Comparison of ENCODE assay signal across 8 cellular contexts in the genomic region with DNA sequence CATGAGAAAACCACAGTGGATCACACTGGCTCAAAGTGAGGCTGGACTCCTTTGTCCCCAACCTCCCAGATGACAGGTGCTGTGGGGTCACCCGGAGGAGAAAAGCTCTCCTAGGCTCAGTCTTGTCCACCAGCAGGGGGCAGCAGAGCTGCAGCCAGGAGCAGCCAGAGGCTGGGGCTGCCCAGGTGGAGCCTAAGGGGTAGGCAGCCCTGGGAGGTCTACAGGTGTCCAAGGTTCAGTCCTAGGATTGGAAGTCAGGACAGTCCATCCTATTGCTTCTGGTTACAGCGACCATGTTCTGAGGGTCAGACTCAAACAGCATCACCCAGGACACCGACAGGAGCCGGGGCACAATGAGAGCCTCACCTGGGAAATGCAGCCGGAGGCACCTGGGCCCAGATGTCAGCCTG.
DNase-seq lines count a peak whose midpoint lies in the region; ATAC-seq lines count a peak whose summit lies in the region.

No MANE protein-coding gene starts in this region.

- in situ Hi-C loops in G401 (cut with HindIII; ENCODE audit: low sequenced_read_pairs) (no loop called here), GM23248 (cut with MboI) (no loop called here)

- no peak overlapping the region for H3K27ac ChIP-seq in GM23248

- no peaks in the 10 kb centered on the region for H3K9me2 ChIP-seq in GM23248 (ENCODE audit: insufficient read depth)

- H3K79me2 ChIP-seq in GM23248 (ENCODE audit: insufficient read depth), result no peaks in the 10 kb centered on the region

- peaks cover 21% of the 10 kb centered on the region for H3K27me3 ChIP-seq in GM23248 (replicated peaks; ENCODE audit: insufficient read depth)

- H2AFZ ChIP-seq in GM23248, result no peak overlapping the region

- no peaks in the 10 kb centered on the region for H3K9me3 ChIP-seq in GM23248 (ENCODE audit: low read depth)

- H3K36me3 ChIP-seq in GM23248 (ENCODE audit: low read depth), result no peaks in the 10 kb centered on the region

- no peak overlapping the region for H3K4me2 ChIP-seq in GM23248 (ENCODE audit: unreplicated experiment)

- H3K4me1 ChIP-seq in GM23248 (ENCODE audit: insufficient read depth), result no peaks in the 10 kb centered on the region

- H3K4me3 ChIP-seq in GM23248, result no peak overlapping the region

- no peaks in the 10 kb centered on the region for H3F3A ChIP-seq in GM23248 (ENCODE audit: insufficient read depth)

- no peaks in the 10 kb centered on the region for H4K20me1 ChIP-seq in GM23248 (ENCODE audit: insufficient read depth)

- DNase-seq in G401 (ENCODE audit: low spot score) (peak; percentile 32), NCI-H510A (lab: John Stamatoyannopoulos, UW) (peak; percentile 16), left ventricle myocardium superior (peak; percentile 78), GM23248 (no peak), NCI-H1092 treated with DMSO at 0.1 percent for 48 hours (lab: John Stamatoyannopoulos, UW) (no peak), NCI-H1417 (lab: John Stamatoyannopoulos, UW) (no peak)
- DNase-seq in activated effector memory CD4-positive, alpha-beta T cell treated with Interleukin-2 at 50 U/mL for 16 hours, result peak; percentile 71
- DNase-seq in stimulated activated CD4-positive, alpha-beta T cell treated with anti-CD3 and anti-CD28 coated beads, Interleukin-15, amount 100 ng/mL, for 1 hour (ENCODE audit: low read depth in 1 of 2, low spot score in 1 of 2), result peak; percentile 47 to 66

- WGBS in GM23248 (ENCODE audit: low coverage in 1 of 2, low lambda C conversion rate in 2 of 2, missing lambda C conversion rate in 2 of 2), 2 experiments, result 19% methylated on average over 5 of the region's 5 CpGs

- peak; percentile 60 for ATAC-seq in left ventricle myocardium superior

- no peak overlapping the region for H3K9ac ChIP-seq in GM23248

- intact Hi-C loops in left ventricle myocardium superior (cut with micrococcal nuclease), result no loop called here

Comparison
In these comparisons a context has a peak if more than half of its experiments do, and no peak if none do; other contexts are left out.
1. DNase-seq: peak in G401 (single experiment), NCI-H510A (single experiment), activated effector memory CD4-positive, alpha-beta T cell treated with Interleukin-2 at 50 U/mL for 16 hours (single experiment), left ventricle myocardium superior (single experiment) and stimulated activated CD4-positive, alpha-beta T cell treated with anti-CD3 and anti-CD28 coated beads, Interleukin-15, amount 100 ng/mL, for 1 hour (2 of 2); none in GM23248 (single experiment), NCI-H1092 treated with DMSO at 0.1 percent for 48 hours (single experiment) and NCI-H1417 (0 of 3).